Comparison of ENCODE assay signal across 8 cellular contexts in the genomic region with DNA sequence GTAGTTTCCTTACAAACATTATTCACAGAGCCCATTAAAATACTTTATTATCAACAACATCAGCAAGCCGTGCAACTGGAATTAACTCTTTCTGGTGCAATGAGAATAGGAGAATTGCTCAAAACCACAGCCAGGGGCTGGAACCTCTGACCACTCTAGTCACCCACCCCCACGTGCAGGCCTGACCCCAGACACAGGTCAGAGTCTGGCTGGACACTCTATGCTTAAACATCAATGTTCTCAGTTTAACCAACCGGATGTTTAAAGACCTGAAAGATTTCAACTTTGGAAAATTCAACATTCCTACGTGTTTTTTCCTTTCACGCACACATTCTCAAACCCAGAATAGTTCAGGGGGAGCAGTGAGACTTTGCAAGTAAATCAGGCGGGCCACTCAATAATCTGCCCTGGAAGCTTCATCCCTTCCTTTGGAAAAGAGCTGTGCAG.
DNase-seq lines count a peak whose midpoint lies in the region; ATAC-seq, FAIRE-seq and TF ChIP-seq lines count a peak whose summit lies in the region.

No MANE protein-coding gene starts in this region.

- H4K20me1 ChIP-seq in DOHH2 (ENCODE audit: control insufficient read depth, insufficient read depth, low read depth, low read length) = no peaks in the 10 kb centered on the region
- no peaks in the 10 kb centered on the region for H4K20me1 ChIP-seq in Loucy (ENCODE audit: insufficient read depth, low read length, poor library complexity, severe bottlenecking)
- peaks cover 0 to 8% of the 10 kb centered on the region in 2 experiments for H4K20me1 ChIP-seq in H1 (replicated peaks in 1 of 2; ENCODE audit: control insufficient read depth in 1 of 2, insufficient read depth in 2 of 2, low read length in 2 of 2)

- peaks cover 5% of the 10 kb centered on the region; the same call in 1 of the 2 replicates for H3K79me1 ChIP-seq in H1 (ENCODE audit: low read depth, low read length)

- peak overlapping the region; percentile 18; the same call in 1 of the 2 replicates for H2BK12ac ChIP-seq in H1 (ENCODE audit: low read depth, low read length)

- H2AFZ ChIP-seq in Loucy (ENCODE audit: low read length) (no peak overlapping the region; the same call in 1 of the 2 replicates), H1 (ENCODE audit: low read length) (no peak overlapping the region)

- no peak for TF ChIP-seq RAD21 in H1 (IDR thresholded peaks at IDR 0.05 in 1 of 2, conservative IDR thresholded peaks at IDR 0.05 in 1 of 2; ENCODE audit: low read depth in 2 of 2, low read length in 2 of 2)

- no peak overlapping the region for H3K14ac ChIP-seq in H1 (ENCODE audit: insufficient read length)

- H3K23me2 ChIP-seq in H1 (ENCODE audit: low read depth, low read length) = no peaks in the 10 kb centered on the region

- H4K91ac ChIP-seq in H1 (replicated peaks; ENCODE audit: insufficient read length, low read length) = peak overlapping the region; percentile 75

- CTCF ChIA-PET in H1 (lab: Charles Lee; ENCODE audit: partially characterized antibody) = interaction anchor here (0.9 kb wide), 1 partner anchor 13 kb away, joined by 4 read pairs; no protein-coding TSS in a partner anchor

- H3K79me2 ChIP-seq in DOHH2 (ENCODE audit: control insufficient read depth, low read length) = peaks cover 39% of the 10 kb centered on the region
- H3K79me2 ChIP-seq in Loucy (ENCODE audit: insufficient read depth, low read length) = peaks cover 75% of the 10 kb centered on the region
- peaks cover 0 to 66% of the 10 kb centered on the region in 2 experiments; a peak in 3 of 4 replicates for H3K79me2 ChIP-seq in H1 (ENCODE audit: control insufficient read depth in 1 of 2, insufficient read depth in 2 of 2, low read length in 2 of 2)

- WGBS in H1 (ENCODE audit: extremely low coverage in 1 of 2, insufficient coverage in 1 of 2, insufficient read length in 1 of 2, insufficient replicate concordance in 2 of 2, low coverage in 1 of 2, low lambda C conversion rate in 2 of 2, missing lambda C conversion rate in 1 of 2), 2 experiments = 47% methylated on average over 6 of the region's 6 CpGs; no CpG with 5 or more reads in 1 of the 2 experiments
- WGBS in pancreas, 2 donors = 27 to 36% methylated on average over 6 of the region's 6 CpGs

- no peak for TF ChIP-seq CTCF in DOHH2 (IDR thresholded peaks at IDR 0.05; ENCODE audit: low read depth, low read length, poor library complexity, severe bottlenecking)
- TF ChIP-seq CTCF in Loucy (conservative IDR thresholded peaks at IDR 0.05; ENCODE audit: low read length) = no peak
- no peak for TF ChIP-seq CTCF in H1 (IDR thresholded peaks at IDR 0.05; ENCODE audit: control extremely low read depth in 1 of 3, insufficient read depth in 1 of 3, low read depth in 1 of 3, low read length in 3 of 3)
- TF ChIP-seq CTCF in pancreas (IDR thresholded peaks at IDR 0.05) = no peak

- peak overlapping the region; percentile 45 for H4K5ac ChIP-seq in H1 (ENCODE audit: insufficient read length, low read depth, low read length)

- no peak for TF ChIP-seq EP300 in H1 (IDR thresholded peaks at IDR 0.05; ENCODE audit: borderline replicate concordance in 1 of 2, low read depth in 2 of 2, low read length in 2 of 2)

- H3K9ac ChIP-seq in Loucy (ENCODE audit: low read depth, low read length, poor library complexity, severe bottlenecking) = peak overlapping the region; percentile 79
- no peak overlapping the region for H3K9ac ChIP-seq in H1 (replicated peaks in 1 of 4; ENCODE audit: extremely low read depth in 1 of 4, low read depth in 3 of 4, low read length in 3 of 4)

- FAIRE-seq in H1 (lab: Jason Lieb, UNC) (no peak), pancreas (lab: Jason Lieb, UNC) (no peak)

- peak overlapping the region; percentile 25; the same call in 1 of the 2 replicates for H3K18ac ChIP-seq in H1 (ENCODE audit: extremely low read depth, low read length)

- H2BK5ac ChIP-seq in H1 (ENCODE audit: low read depth, low read length) = peak overlapping the region; percentile 72; the same call in 1 of the 2 replicates

- H3K27ac ChIP-seq in DOHH2 (ENCODE audit: low read depth, low read length) (peak overlapping the region; percentile 67), H1 (ENCODE audit: low read depth, low read length) (no peak overlapping the region), pancreas (peak overlapping the region in 3 of 4 donors; percentile 47 to 73 (median 50))

- H3K56ac ChIP-seq in H1 (replicated peaks; ENCODE audit: insufficient read length, low read depth, low read length) = no peak overlapping the region

- H4K8ac ChIP-seq in H1 (ENCODE audit: extremely low read depth, insufficient read depth, low read length) = no peak overlapping the region; the same call in 1 of the 2 replicates

- POLR2A ChIA-PET in H1 (lab: Charles Lee; ENCODE audit: partially characterized antibody) = interaction anchor here (0.7 to 1.1 kb wide), 2 partner anchors 15 to 20 kb away, joined by 3 read pairs; no protein-coding TSS in a partner anchor

- peak overlapping the region; percentile 8; the same call in 1 of the 2 replicates for H2BK20ac ChIP-seq in H1 (ENCODE audit: low read length)

- H3K9me3 ChIP-seq in DOHH2 (ENCODE audit: control insufficient read depth, insufficient read depth, low read length) = no peaks in the 10 kb centered on the region
- H3K9me3 ChIP-seq in Loucy (ENCODE audit: insufficient read depth, low read depth, low read length) = no peaks in the 10 kb centered on the region
- no peaks in the 10 kb centered on the region; a peak in 1 of 4 replicates for H3K9me3 ChIP-seq in H1 (ENCODE audit: insufficient read depth in 2 of 2, low read depth in 1 of 2, low read length in 1 of 2)
- H3K9me3 ChIP-seq in pancreas = no peaks in the 10 kb centered on the region

- no peak for TF ChIP-seq POLR2A in H1 (IDR thresholded peaks at IDR 0.05; ENCODE audit: control extremely low read depth in 1 of 2, low read depth in 2 of 2, low read length in 2 of 2)

- peaks cover 20% of the 10 kb centered on the region for H3K36me3 ChIP-seq in DOHH2 (ENCODE audit: control insufficient read depth, low read length)
- H3K36me3 ChIP-seq in Loucy (ENCODE audit: insufficient read depth, low read length) = peaks cover 37% of the 10 kb centered on the region
- H3K36me3 ChIP-seq in H1 (ENCODE audit: control insufficient read depth in 2 of 4, insufficient read depth in 4 of 4, low read length in 3 of 4) = peaks cover 4 to 35% (median 19%) of the 10 kb centered on the region in 4 experiments; a peak in 7 of 8 replicates
- H3K36me3 ChIP-seq in pancreas = no peaks in the 10 kb centered on the region

- H3K9me2 ChIP-seq in DOHH2 (replicated peaks; ENCODE audit: control insufficient read depth, low read length) = no peaks in the 10 kb centered on the region
- H3K9me2 ChIP-seq in Loucy (replicated peaks; ENCODE audit: low read depth, low read length) = no peaks in the 10 kb centered on the region

- H3K27me3 ChIP-seq in DOHH2 (ENCODE audit: control insufficient read depth, low read length) (no peaks in the 10 kb centered on the region), Loucy (ENCODE audit: insufficient read depth, low read length, poor library complexity, severe bottlenecking) (no peaks in the 10 kb centered on the region), H1 (replicated peaks in 1 of 4; ENCODE audit: control insufficient read depth in 3 of 4, extremely low read depth in 1 of 4, insufficient read depth in 3 of 4, low read length in 3 of 4) (no peaks in the 10 kb centered on the region), pancreas (no peaks in the 10 kb centered on the region)

- peak overlapping the region; percentile 73 for H2BK120ac ChIP-seq in H1 (replicated peaks; ENCODE audit: low read depth, low read length)

- no peak overlapping the region for H3K4ac ChIP-seq in H1 (replicated peaks; ENCODE audit: insufficient read length, low read depth, low read length)

- H3K4me1 ChIP-seq in DOHH2 (ENCODE audit: control insufficient read depth, low read length) (peaks cover 59% of the 10 kb centered on the region), Loucy (ENCODE audit: insufficient read depth, low read length, poor library complexity, severe bottlenecking) (peaks cover 50% of the 10 kb centered on the region), H1 (replicated peaks in 1 of 4; ENCODE audit: control insufficient read depth in 3 of 4, insufficient read depth in 4 of 4, low read length in 3 of 4) (peaks cover 12 to 33% (median 23%) of the 10 kb centered on the region in 4 experiments), pancreas (peaks cover 12 to 37% (median 26%) of the 10 kb centered on the region in 3 donors)

- DNase-seq in H1 (ENCODE audit: low read depth in 1 of 2, low spot score in 2 of 2) (peak in 1 of 2 experiments; percentile 43), pancreas (no peak), superior temporal gyrus (ENCODE audit: extremely low spot score) (no peak), NCI-H1092 (lab: John Stamatoyannopoulos, UW) (no peak), pons (ENCODE audit: low spot score) (no peak)

- no peak overlapping the region for H2BK15ac ChIP-seq in H1 (ENCODE audit: low read length)

- H3K4me2 ChIP-seq in DOHH2 (ENCODE audit: low read length) (peak overlapping the region; percentile 60), Loucy (ENCODE audit: low read depth, low read length, poor library complexity, severe bottlenecking) (peak overlapping the region; percentile 88), H1 (ENCODE audit: insufficient read depth in 1 of 2, low read depth in 2 of 2, low read length in 2 of 2) (peak overlapping the region; percentile 38 to 51; a peak in 3 of 4 replicates)

- peak overlapping the region; percentile 29 for H2AK5ac ChIP-seq in H1 (ENCODE audit: low read depth, low read length)

- H3K23ac ChIP-seq in H1 (ENCODE audit: insufficient read length) = no peak overlapping the region

- intact Hi-C loops in pancreas (cut with DNase I) = no loop called here

- H3F3A ChIP-seq in DOHH2 (ENCODE audit: control insufficient read depth, insufficient read depth) (peaks cover 9% of the 10 kb centered on the region; the same call in 1 of the 2 replicates), Loucy (ENCODE audit: low read depth) (0 out of 2 replicates have a peak, but pooled peaks cover 4% of the 10 kb centered on the region)

- ATAC-seq in pancreas = peak in 2 of 4 donors; percentile 14 to 28
- no peak for ATAC-seq in HG03520 (IDR thresholded peaks at IDR 0.05; ENCODE audit: unreplicated experiment)

- peak overlapping the region; percentile 65 for H3K4me3 ChIP-seq in DOHH2 (ENCODE audit: low read length)
- peak overlapping the region; percentile 70 for H3K4me3 ChIP-seq in Loucy (ENCODE audit: low read length, poor library complexity, severe bottlenecking)
- peak overlapping the region in 1 of 4 experiments; percentile 31; a peak in 1 of 8 replicates for H3K4me3 ChIP-seq in H1 (ENCODE audit: extremely low read depth in 1 of 4, insufficient read depth in 2 of 4, low read depth in 3 of 4, low read length in 4 of 4)
- H3K4me3 ChIP-seq in pancreas = no peak overlapping the region

TF ChIP-seq in H1, 55 proteins besides CTCF, POLR2A, EP300 and RAD21 (continues in another document):
- TF ChIP-seq RXRA (IDR thresholded peaks at IDR 0.05; ENCODE audit: insufficient read depth, low read depth, low read length) (no peak), FOSL1 (IDR thresholded peaks at IDR 0.05; ENCODE audit: insufficient read depth, low read depth, low read length) (no peak)

Comparison
In these comparisons a context has a peak if more than half of its experiments do, and no peak if none do; other contexts are left out.
1. H3K4me3 ChIP-seq: peak in DOHH2 (single experiment) and Loucy (single experiment); none in pancreas (0 of 4).
2. Peak in every context shown above with its lines, with median percentiles within 50 percentile points of each other: H3K4me2 ChIP-seq.